ENCODE assay signal across 27 cellular contexts in the genomic region with DNA sequence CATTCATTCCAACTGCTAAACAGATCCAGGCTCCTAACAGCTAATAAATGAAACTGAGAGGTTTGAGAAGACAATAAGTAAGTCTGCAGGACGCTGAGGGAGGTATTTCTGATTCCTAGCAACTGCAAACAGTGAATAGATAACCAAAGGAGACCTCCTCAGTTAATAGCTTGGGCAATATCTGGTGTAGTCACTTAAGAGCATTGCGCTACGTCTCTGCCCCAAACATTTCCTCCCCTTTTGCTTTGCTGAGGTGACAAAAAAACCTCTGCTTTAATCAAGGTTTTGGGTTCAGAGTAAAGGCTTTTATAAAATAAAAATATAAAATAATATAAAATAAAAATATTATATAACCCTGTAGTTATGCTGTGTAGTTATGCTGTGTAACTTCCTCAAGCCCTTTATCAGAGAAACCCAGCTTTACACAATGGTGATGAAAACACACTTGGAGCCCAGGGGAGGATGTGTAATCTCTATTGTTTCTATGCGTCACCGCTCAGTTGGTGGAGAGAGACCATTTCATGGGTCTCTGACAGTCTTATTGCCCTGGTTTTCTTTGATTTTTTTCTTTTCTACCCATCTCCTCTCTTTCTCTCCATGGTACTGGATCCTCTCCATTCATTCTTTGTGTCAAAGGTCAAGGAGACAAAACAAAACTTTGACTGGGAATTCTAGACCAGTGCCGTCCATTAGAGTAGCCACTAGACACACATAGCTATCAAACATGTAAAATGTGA. TPM values are rescaled to one million over a fixed set of nuclear protein-coding genes. Genes with fewer than 3 reads are reported as not detected.
DNase-seq lines count a peak whose midpoint lies in the region.
"Had no signal": no experiment of that assay in that cellular context is flagged by ENCODE, and none has a peak within 500 bp of the region (broad histone marks: within the 10 kb centered on the region; RNA-seq: fewer than 3 reads in every experiment).

No MANE protein-coding gene starts in this region.

- H3K4me3 ChIP-seq in mesodermal cell (ENCODE audit: extremely low read depth, insufficient read depth, low read length, poor library complexity, severe bottlenecking), result no peak overlapping the region
- H3K4me3 ChIP-seq: coronary artery, heart left ventricle, psoas muscle had no signal

- H3K4me1 ChIP-seq in mesodermal cell (ENCODE audit: control insufficient read depth, insufficient read depth, low read length, poor library complexity, severe bottlenecking), result no peaks in the 10 kb centered on the region
- H3K4me1 ChIP-seq: BE2C, heart left ventricle, psoas muscle had no signal

- H3K27ac ChIP-seq in mesodermal cell (ENCODE audit: low read depth, low read length, severe bottlenecking), result peak overlapping the region; percentile 49
- H3K27ac ChIP-seq: coronary artery, heart left ventricle, psoas muscle, WERI-Rb-1 had no signal

- no peaks in the 10 kb centered on the region for H3K36me3 ChIP-seq in mesodermal cell (ENCODE audit: control insufficient read depth, insufficient read depth, low read length)
- H3K36me3 ChIP-seq: BE2C, heart left ventricle, WERI-Rb-1 had no signal

- DNase-seq in Daoy (ENCODE audit: low read depth) (peak; percentile 55), SKM-1 (lab: John Stamatoyannopoulos, UW; ENCODE audit: unreplicated experiment) (peak; percentile 72), dermis blood vessel endothelial cell (peak; percentile 36), DMS114 treated with DMSO at 0.1 percent for 48 hours (lab: John Stamatoyannopoulos, UW; ENCODE audit: unreplicated experiment) (no peak), RKO (ENCODE audit: low spot score) (no peak)
- no peak for DNase-seq in activated CD4-positive, CD25-positive, alpha-beta regulatory T cell treated with anti-CD3 and anti-CD28 coated beads, Interleukin-2, amount 50 U/mL, for 72 hours
- DNase-seq in effector CD8-positive, alpha-beta T cell (lab: John Stamatoyannopoulos, UW), result no peak
- DNase-seq: activated CD4-positive, alpha-beta T cell treated with anti-CD3 and anti-CD28 coated beads, Interleukin-2, amount 10 ng/mL, durations not matched to agents 7 days and 5 days; activated naive CD4-positive, alpha-beta T cell treated with Interleukin-2 at 50 U/mL for 16 hours; activated T-cell treated with anti-CD3 and anti-CD28 coated beads, Interleukin-2, amount 50 U/mL, for 48 hours; amniotic stem cell; BE2C; COR-L47; heart left ventricle; left cardiac atrium; mammary epithelial cell; NCI-H2029 treated with DMSO at 0.1 percent for 48 hours; NCI-H446; nucleus accumbens; psoas muscle; SIG-M5; T-helper 1 cell; WERI-Rb-1 had no signal

- WGBS in mesodermal cell (ENCODE audit: insufficient coverage in 2 of 2), 2 experiments, result 60 to 82% methylated on average over 2 to 3 of the region's 6 CpGs

- H3K9me3 ChIP-seq in mesodermal cell (ENCODE audit: control insufficient read depth, low read length), result no peaks in the 10 kb centered on the region
- H3K9me3 ChIP-seq: BE2C, psoas muscle had no signal

RNA-seq across cellular contexts. Expression of a gene that starts 18.9 kb away (rescaled TPM):
- 2.7 and 3.2 TPM in 2 replicates for total RNA-seq in Daoy (2014; rRNA removed; shearing (Covaris generic))
- total RNA-seq in dermis blood vessel endothelial cell, result 2.5 and 3.4 TPM in 2 replicates
- polyA plus RNA-seq in mesodermal cell (2013, experiment 1 of 2), result 1.3 TPM
- polyA plus RNA-seq in mesodermal cell (2013, experiment 2 of 2), result 0.96 TPM
- total RNA-seq: activated CD4-positive, alpha-beta T cell treated with anti-CD3 and anti-CD28 coated beads, Interleukin-2, amount 10 ng/mL, durations not matched to agents 7 days and 5 days had no signal

RNA-seq across cellular contexts. Expression of a gene that starts 31.3 kb away (rescaled TPM):
- total RNA-seq in Daoy (2014; rRNA removed; shearing (Covaris generic)), result 6.0 and 11.7 TPM in 2 replicates
- 0.33 and 0.85 TPM in 2 replicates for total RNA-seq in dermis blood vessel endothelial cell
- not detected for polyA plus RNA-seq in mesodermal cell (2013, experiment 1 of 2)
- polyA plus RNA-seq in mesodermal cell (2013, experiment 2 of 2), result not detected

RNA-seq across cellular contexts. Expression of a gene that starts 53.0 kb away (rescaled TPM):
- total RNA-seq in Daoy (2014; rRNA removed; shearing (Covaris generic)), result not detected in 2 replicates
- total RNA-seq in dermis blood vessel endothelial cell, result 0.17 TPM in 1 of 2 replicates, not detected in the other
- not detected for polyA plus RNA-seq in mesodermal cell (2013, experiment 1 of 2)
- polyA plus RNA-seq in mesodermal cell (2013, experiment 2 of 2), result not detected
- total RNA-seq: activated CD4-positive, alpha-beta T cell treated with anti-CD3 and anti-CD28 coated beads, Interleukin-2, amount 10 ng/mL, durations not matched to agents 7 days and 5 days; bronchial epithelial cell; psoas muscle; ureter had no signal
- polyA plus RNA-seq: heart left ventricle had no signal

Comparison
In these comparisons a context has a peak if more than half of its experiments do, and no peak if none do; other contexts are left out.
1. DNase-seq: peak in Daoy (single experiment), SKM-1 (single experiment) and dermis blood vessel endothelial cell (single experiment); none in activated CD4-positive, CD25-positive, alpha-beta regulatory T cell treated with anti-CD3 and anti-CD28 coated beads, Interleukin-2, amount 50 U/mL, for 72 hours (single experiment), DMS114 treated with DMSO at 0.1 percent for 48 hours (single experiment), RKO (single experiment) and effector CD8-positive, alpha-beta T cell (single experiment).